ENCODE assay signal across 14 cellular contexts in the genomic region with DNA sequence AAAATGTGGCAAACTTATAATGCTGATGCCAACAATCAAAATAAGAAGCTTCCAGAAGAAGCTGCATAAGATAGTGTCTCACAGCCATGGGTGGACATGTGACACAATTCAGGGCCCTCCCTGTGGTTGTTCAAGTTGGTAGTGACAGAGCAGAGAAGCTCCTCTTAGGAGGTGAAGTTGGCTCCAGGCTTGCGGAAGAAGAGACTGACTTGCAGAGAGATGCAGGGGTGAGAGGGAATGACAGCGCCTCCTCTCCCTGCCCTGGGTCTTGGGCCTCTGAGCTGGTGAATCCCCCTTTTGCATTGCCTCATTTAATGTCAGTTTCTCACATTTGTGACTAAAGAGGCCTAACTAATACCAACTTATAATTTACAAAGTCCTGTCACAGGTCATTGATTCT. TPM values are rescaled to one million over a fixed set of nuclear protein-coding genes. Genes with fewer than 3 reads are reported as not detected.
A peak's percentile ranks its signal among the peaks of the same experiment; 100 is the strongest.
DNase-seq lines count a peak whose midpoint lies in the region; ATAC-seq and TF ChIP-seq lines count a peak whose summit lies in the region.
"Had no signal": no experiment of that assay in that cellular context is flagged by ENCODE, and none has a peak within 500 bp of the region (broad histone marks: within the 10 kb centered on the region; RNA-seq: fewer than 3 reads in every experiment).

No MANE protein-coding gene starts in this region.

- no peaks in the 10 kb centered on the region for H3K36me3 ChIP-seq in heart right ventricle
- H3K36me3 ChIP-seq in vagina: no peaks in the 10 kb centered on the region
- H3K36me3 ChIP-seq in brain microvascular endothelial cell (replicated peaks): no peaks in the 10 kb centered on the region
- H3K36me3 ChIP-seq: MG63 had no signal

- no peak for TF ChIP-seq POLR2A in vagina (IDR thresholded peaks at IDR 0.05)

- no peak for DNase-seq in heart right ventricle
- DNase-seq in left cardiac atrium: no peak
- no peak for DNase-seq in caudate nucleus (lab: John Stamatoyannopoulos, UW)
- no peak for DNase-seq in naive B cell
- peak; percentile 61 to 79 for DNase-seq in vagina (ENCODE audit: extremely low spot score in 2 of 2)
- no peak for DNase-seq in ACHN
- no peak for DNase-seq in brain microvascular endothelial cell
- DNase-seq: AML-193; islet precursor cell; MG63; stimulated activated CD4-positive, alpha-beta T cell treated with anti-CD3 and anti-CD28 coated beads, Interleukin-12 subunit alpha, Interleukin-12 subunit beta, amount 100 ng/mL, for 4 hours had no signal

- no peak for TF ChIP-seq CTCF in heart right ventricle (IDR thresholded peaks at IDR 0.05)
- TF ChIP-seq CTCF in vagina (IDR thresholded peaks at IDR 0.05): no peak
- no peak for TF ChIP-seq CTCF in brain microvascular endothelial cell (IDR thresholded peaks at IDR 0.05; ENCODE audit: low read depth, low read length, missing control alignments)

- intact Hi-C loops in heart right ventricle (cut with DNase I) (loop anchor here in 1 of 10 donors (5.0 kb wide), 1 partner anchor 42 kb away; no protein-coding TSS in a partner anchor), left cardiac atrium (cut with DNase I) (no loop called here), vagina (cut with DNase I) (loop anchor here (5.0 kb wide), 1 partner anchor 213 kb away; no protein-coding TSS in a partner anchor)

- H3K9me3 ChIP-seq in heart right ventricle (no peaks in the 10 kb centered on the region), vagina (no peaks in the 10 kb centered on the region)
- H3K9me3 ChIP-seq: MG63 had no signal

- H3K27ac ChIP-seq in heart right ventricle: peak overlapping the region in 6 of 10 donors; percentile 52 to 93 (median 62)
- H3K27ac ChIP-seq in caudate nucleus (ENCODE audit: low read depth, low read length): peak overlapping the region; percentile 59
- peak overlapping the region; percentile 83 for H3K27ac ChIP-seq in vagina
- no peak overlapping the region for H3K27ac ChIP-seq in brain microvascular endothelial cell

- ATAC-seq in heart right ventricle (no peak), left cardiac atrium (no peak), naive B cell (ENCODE audit: low read depth in 2 of 2) (no peak), HG03045 (IDR thresholded peaks at IDR 0.05; ENCODE audit: unreplicated experiment) (no peak)
- ATAC-seq: GM23338 had no signal

- WGBS in heart right ventricle, 2 donors: 90 to 98% methylated on average over 2 of the region's 2 CpGs

- H3K27me3 ChIP-seq in heart right ventricle: no peaks in the 10 kb centered on the region
- no peaks in the 10 kb centered on the region for H3K27me3 ChIP-seq in vagina
- no peaks in the 10 kb centered on the region for H3K27me3 ChIP-seq in brain microvascular endothelial cell (replicated peaks)
- H3K27me3 ChIP-seq: MG63 had no signal

- H3K4me1 Mint-ChIP-seq in naive B cell: peaks cover 34 to 61% (median 51%) of the 10 kb centered on the region in 3 donors

- H3K4me3 ChIP-seq in heart right ventricle (peak overlapping the region in 1 of 10 donors; percentile 37), vagina (no peak overlapping the region), brain microvascular endothelial cell (ENCODE audit: low read depth, low read length) (no peak overlapping the region)
- H3K4me3 ChIP-seq: GM23338, MG63 had no signal

- H3K27me3 Mint-ChIP-seq in naive B cell: peaks cover 0 to 3% (median 0%) of the 10 kb centered on the region in 3 donors

- H3K4me3 Mint-ChIP-seq in naive B cell: peak overlapping the region in 7 of 8 donors; percentile 45 to 82 (median 63)
- H3K4me3 Mint-ChIP-seq: GM23338 had no signal

- no peaks in the 10 kb centered on the region for H3K36me3 Mint-ChIP-seq in naive B cell
- H3K36me3 Mint-ChIP-seq: activated naive CD4-positive, alpha-beta T cell treated with anti-CD3 and anti-CD28 coated beads, Interleukin-2, amount 50 U/mL, for 72 hours had no signal

- in situ Hi-C loops in ACHN (cut with HindIII; ENCODE audit: low pct_ligation_motif_present, low pct_unique_long_range_greater_than_20kb, low sequenced_read_pairs) (no loop called here), brain microvascular endothelial cell (cut with HindIII; ENCODE audit: low pct_ligation_motif_present, low sequenced_read_pairs) (loop anchor here (25.0 kb wide), 1 partner anchor 213 kb away; no protein-coding TSS in a partner anchor)

- peaks cover 6 to 63% (median 32%) of the 10 kb centered on the region in 9 donors for H3K4me1 ChIP-seq in heart right ventricle
- peaks cover 60% of the 10 kb centered on the region for H3K4me1 ChIP-seq in vagina

- H3K27ac Mint-ChIP-seq in naive B cell: peak overlapping the region; percentile 90 to 99 (median 96)
- H3K27ac Mint-ChIP-seq: GM23338 had no signal

- H3K9me3 Mint-ChIP-seq in naive B cell: no peaks in the 10 kb centered on the region
- H3K9me3 Mint-ChIP-seq: GM23338 had no signal

RNA-seq across cellular contexts. Expression of gene RHOB, which starts 23.0 kb away (rescaled TPM):
- 100 to 1,000 TPM; 105 to 313 (median 157) TPM for total RNA-seq in heart right ventricle
- polyA plus RNA-seq in heart right ventricle: 100 to 1,000 TPM; 151 to 337 TPM
- total RNA-seq in left cardiac atrium: 100 to 1,000 TPM; 224 to 279 TPM
- 10 to 100 TPM; 10.3 to 68.9 (median 23.8) TPM for polyA plus RNA-seq in naive B cell (ENCODE audit: low read depth in 6 of 6)
- total RNA-seq in vagina: 1,771 TPM

Comparison
In these comparisons a context has a peak if more than half of its experiments do, and no peak if none do; other contexts are left out.
1. DNase-seq: peak in vagina (2 of 2); none in heart right ventricle (0 of 2), left cardiac atrium (single experiment), caudate nucleus (0 of 61), naive B cell (single experiment), ACHN (single experiment) and brain microvascular endothelial cell (single experiment).